28 cellular contexts compared by ENCODE assay signal in genomic region chr5:15946026-15946425, GRCh38.
"Had no signal": no experiment of that assay in that cellular context is flagged by ENCODE, and none has a peak within 500 bp of the region (broad histone marks: within the 10 kb centered on the region; RNA-seq: fewer than 3 reads in every experiment).

No MANE protein-coding gene starts in this region.

- ATAC-seq: activated T-helper 17 cell treated with anti-CD3 and anti-CD28 coated beads, Interleukin-2, amount 50 U/mL, for 72 hours; Panc1; Right ventricle myocardium inferior; T-cell had no signal

- H3K4me1 Mint-ChIP-seq: activated CD4-positive, alpha-beta T cell treated with anti-CD3 and anti-CD28 coated beads, Interleukin-2, amount 10 ng/mL, durations not matched to agents 7 days and 5 days; activated T-helper 17 cell treated with anti-CD3 and anti-CD28 coated beads, Interleukin-2, amount 50 U/mL, for 72 hours; T-cell had no signal

- H3K4me1 ChIP-seq: breast epithelium had no signal

- DNase-seq: activated CD4-positive, alpha-beta memory T cell treated with anti-CD3 and anti-CD28 coated beads for 36 hours; activated CD4-positive, alpha-beta T cell treated with anti-CD3 and anti-CD28 coated beads, Interleukin-2, amount 10 ng/mL, durations not matched to agents 7 days and 5 days; activated CD4-positive, CD25-positive, alpha-beta regulatory T cell; activated CD8-positive, alpha-beta memory T cell treated with anti-CD3 and anti-CD28 coated beads for 24 hours; activated gamma-delta T cell; activated naive CD4-positive, alpha-beta T cell treated with anti-CD3 and anti-CD28 coated beads for 36 hours; activated T-cell treated with anti-CD3 and anti-CD28 coated beads, Interleukin-2, amount 50 U/mL, for 48 hours; anterior cingulate cortex; caudate nucleus; NCI-H1092; NCI-H1417; NCI-H1694; NCI-H2029; NCI-H446 treated with DMSO at 0.1 percent for 48 hours; NCI-H524 treated with DMSO at 0.1 percent for 48 hours; NCI-H774; NK-92 treated with Interleukin-12 subunit alpha and Interleukin-12 subunit beta, amount 100 ng/mL, for 24 hours; OCI-M1; RPMI8226; T-cell; T-helper 2 cell; T1000 had no signal

- H3K9me3 Mint-ChIP-seq: activated naive CD4-positive, alpha-beta T cell treated with anti-CD3 and anti-CD28 coated beads for 36 hours had no signal

- H3K9me3 ChIP-seq: breast epithelium had no signal

- H3K27me3 ChIP-seq: breast epithelium had no signal

- H3K4me3 Mint-ChIP-seq: activated CD4-positive, alpha-beta memory T cell treated with anti-CD3 and anti-CD28 coated beads for 36 hours; activated CD4-positive, alpha-beta T cell treated with anti-CD3 and anti-CD28 coated beads, Interleukin-2, amount 10 ng/mL, durations not matched to agents 7 days and 5 days; activated naive CD4-positive, alpha-beta T cell treated with anti-CD3 and anti-CD28 coated beads for 36 hours; activated naive CD8-positive, alpha-beta T cell; activated T-helper 17 cell treated with anti-CD3 and anti-CD28 coated beads, Interleukin-2, amount 50 U/mL, for 72 hours; T-cell had no signal

- H3K36me3 ChIP-seq: breast epithelium had no signal

- H3K27me3 Mint-ChIP-seq: activated CD4-positive, alpha-beta memory T cell treated with anti-CD3 and anti-CD28 coated beads for 36 hours; activated CD4-positive, alpha-beta T cell treated with anti-CD3 and anti-CD28 coated beads, Interleukin-2, amount 10 ng/mL, durations not matched to agents 7 days and 5 days; activated naive CD8-positive, alpha-beta T cell; activated T-helper 17 cell treated with anti-CD3 and anti-CD28 coated beads, Interleukin-2, amount 50 U/mL, for 72 hours; T-cell had no signal

- H3K27ac Mint-ChIP-seq: activated CD4-positive, alpha-beta memory T cell treated with anti-CD3 and anti-CD28 coated beads for 36 hours; activated CD4-positive, alpha-beta T cell treated with anti-CD3 and anti-CD28 coated beads, Interleukin-2, amount 10 ng/mL, durations not matched to agents 7 days and 5 days; activated naive CD4-positive, alpha-beta T cell treated with anti-CD3 and anti-CD28 coated beads for 36 hours; activated naive CD8-positive, alpha-beta T cell; activated T-helper 17 cell treated with anti-CD3 and anti-CD28 coated beads, Interleukin-2, amount 50 U/mL, for 72 hours; T-cell had no signal

- H3K27ac ChIP-seq: breast epithelium, SK-N-MC had no signal

- H3K36me3 Mint-ChIP-seq: activated CD4-positive, alpha-beta memory T cell treated with anti-CD3 and anti-CD28 coated beads for 36 hours; activated naive CD8-positive, alpha-beta T cell; T-cell had no signal

- H3K4me3 ChIP-seq: breast epithelium, SK-N-MC had no signal
